ENCODE assay signal across 8 cellular contexts in genomic region chr20:31570735-31571617, GRCh38. TPM values are rescaled to one million over a fixed set of nuclear protein-coding genes. Genes with fewer than 3 reads are reported as not detected.
A peak's percentile ranks its signal among the peaks of the same experiment; 100 is the strongest.
DNase-seq lines count a peak whose midpoint lies in the region; ATAC-seq and TF ChIP-seq lines count a peak whose summit lies in the region.

No MANE protein-coding gene starts in this region.

- no peak for ATAC-seq in HG02938 (IDR thresholded peaks at IDR 0.05; ENCODE audit: unreplicated experiment)
- no peak for ATAC-seq in GM21390 (IDR thresholded peaks at IDR 0.05; ENCODE audit: unreplicated experiment)

- peak in 2 of 3 experiments; percentile 41 to 51 for DNase-seq in NCI-H1417 (lab: John Stamatoyannopoulos, UW)
- DNase-seq in NCI-H1417 treated with DMSO at 0.1 percent for 48 hours (lab: John Stamatoyannopoulos, UW): no peak
- DNase-seq in SK-N-SH: peak; percentile 81
- DNase-seq in hepatocyte (ENCODE audit: low spot score): peak; percentile 55
- DNase-seq in GM19238 (ENCODE audit: insufficient read length, low spot score): no peak

- peaks cover 9 to 10% of the 10 kb centered on the region in 2 experiments for H3K36me3 ChIP-seq in SK-N-SH (replicated peaks in 1 of 2; ENCODE audit: control insufficient read depth in 1 of 2, insufficient read depth in 2 of 2, low read length in 1 of 2)
- no peaks in the 10 kb centered on the region for H3K36me3 ChIP-seq in hepatocyte (replicated peaks; ENCODE audit: insufficient read depth, low read depth)

- peaks cover 64% of the 10 kb centered on the region for H3F3A ChIP-seq in SK-N-SH (replicated peaks; ENCODE audit: insufficient read depth)

- H3K27ac ChIP-seq in SK-N-SH (ENCODE audit: low read depth in 2 of 2, low read length in 1 of 2) (peak overlapping the region; percentile 93 to 99), hepatocyte (peak overlapping the region; percentile 98), skin epidermis (peak overlapping the region in 19 of 21 experiments; percentile 21 to 95 (median 84))

- H3K4me1 ChIP-seq in SK-N-SH (ENCODE audit: control insufficient read depth in 1 of 2, insufficient read depth in 2 of 2, low read depth in 1 of 2, low read length in 1 of 2) (peaks cover 45 to 65% of the 10 kb centered on the region in 2 experiments), hepatocyte (ENCODE audit: insufficient read depth) (peaks cover 68% of the 10 kb centered on the region)

- CTCF ChIA-PET in SK-N-SH (lab: Yijun Ruan, JAX): interaction anchor here (0.8 to 31.0 kb wide), 9 partner anchors 13 to 153 kb away, joined by 3 to 1802 read pairs (median 13); partner anchors contain the start of gene ID1

- H3K27me3 ChIP-seq in SK-N-SH (ENCODE audit: insufficient read depth) (no peaks in the 10 kb centered on the region), hepatocyte (no peaks in the 10 kb centered on the region)

- H2AFZ ChIP-seq in SK-N-SH (ENCODE audit: low read depth) (no peak overlapping the region), hepatocyte (no peak overlapping the region)

- POLR2A ChIA-PET in SK-N-SH (lab: Yijun Ruan, JAX): interaction anchor here (0.7 to 8.9 kb wide), 6 partner anchors 8 to 153 kb away, joined by 3 to 181 read pairs (median 4); partner anchors contain the start of gene ID1

- peak overlapping the region; percentile 48; the same call in 1 of the 2 replicates for H3K9ac ChIP-seq in SK-N-SH

- H3K79me2 ChIP-seq in SK-N-SH (ENCODE audit: insufficient read depth) (peaks cover 17% of the 10 kb centered on the region; the same call in 1 of the 2 replicates), hepatocyte (peaks cover 3% of the 10 kb centered on the region)

- H4K20me1 ChIP-seq in SK-N-SH (ENCODE audit: insufficient read depth) (no peaks in the 10 kb centered on the region), hepatocyte (ENCODE audit: insufficient read depth, poor library complexity, severe bottlenecking) (no peaks in the 10 kb centered on the region)

- TF ChIP-seq CTCF in SK-N-SH (IDR thresholded peaks at IDR 0.05): no peak
- no peak for TF ChIP-seq CTCF in hepatocyte (IDR thresholded peaks at IDR 0.05; ENCODE audit: poor library complexity)

- WGBS in SK-N-SH (ENCODE audit: low lambda C conversion rate): 55% methylated on average over 12 of the region's 25 CpGs
- WGBS in hepatocyte (ENCODE audit: low lambda C conversion rate, missing lambda C conversion rate): 83% methylated on average over 25 of the region's 25 CpGs

- H3K9me3 ChIP-seq in SK-N-SH: no peaks in the 10 kb centered on the region
- no peaks in the 10 kb centered on the region for H3K9me3 ChIP-seq in hepatocyte (ENCODE audit: low read depth)

- H3K4me2 ChIP-seq in SK-N-SH (peak overlapping the region; percentile 31; the same call in 1 of the 2 replicates), hepatocyte (no peak overlapping the region)

- TF ChIP-seq RAD21 in SK-N-SH (IDR thresholded peaks at IDR 0.05; ENCODE audit: low read length): no peak

- no peaks in the 10 kb centered on the region for H3K9me2 ChIP-seq in SK-N-SH
- H3K9me2 ChIP-seq in hepatocyte (replicated peaks; ENCODE audit: insufficient read depth): no peaks in the 10 kb centered on the region

- peak; percentile 75 to 84; a peak in 3 of 4 replicates for TF ChIP-seq EP300 in SK-N-SH (IDR thresholded peaks at IDR 0.05; ENCODE audit: borderline replicate concordance in 1 of 2, low read depth in 1 of 2, low read length in 1 of 2)

- H3K4me3 ChIP-seq in SK-N-SH (ENCODE audit: low read depth in 2 of 2, low read length in 1 of 2) (no peak overlapping the region), hepatocyte (no peak overlapping the region), skin epidermis (no peak overlapping the region)

TF ChIP-seq in SK-N-SH, 30 proteins besides CTCF, POLR2A, EP300 and RAD21 (continues in another document):
- TF ChIP-seq PBX3 (IDR thresholded peaks at IDR 0.05) (peak; percentile 29; the same call in 1 of the 2 replicates), SMC3 (IDR thresholded peaks at IDR 0.05; ENCODE audit: low read depth, low read length) (no peak), MAX (IDR thresholded peaks at IDR 0.05; ENCODE audit: low read depth) (no peak; the same call in 1 of the 2 replicates), POLR2AphosphoS5 (IDR thresholded peaks at IDR 0.05; ENCODE audit: low read depth, low read length) (peak; percentile 65; the same call in 1 of the 2 replicates), TCF12 (IDR thresholded peaks at IDR 0.05) (peak; percentile 86), TEAD4 (IDR thresholded peaks at IDR 0.05; ENCODE audit: borderline replicate concordance, insufficient read depth) (no peak), CHD2 (IDR thresholded peaks at IDR 0.05; ENCODE audit: low read length, partially characterized antibody) (peak; percentile 67), GATA2 (CRISPR knock-in tag; IDR thresholded peaks at IDR 0.05) (no peak), SIN3A (IDR thresholded peaks at IDR 0.05; ENCODE audit: borderline replicate concordance, low read depth, low read length) (no peak), IRF3 (IDR thresholded peaks at IDR 0.05; ENCODE audit: low read depth, low read length) (no peak), ZBTB33 (IDR thresholded peaks at IDR 0.05; ENCODE audit: borderline replicate concordance, low read depth) (peak; percentile 48; the same call in 1 of the 2 replicates), RXRA (IDR thresholded peaks at IDR 0.05; ENCODE audit: borderline replicate concordance, low read depth) (no peak), EZH2phosphoT487 (IDR thresholded peaks at IDR 0.05; ENCODE audit: borderline replicate concordance, low read depth) (no peak), YY1 (IDR thresholded peaks at IDR 0.05; ENCODE audit: low read depth) (no peak), FOXJ3 (CRISPR knock-in tag; IDR thresholded peaks at IDR 0.05) (peak; percentile 70; the same call in 1 of the 2 replicates), NRF1 (IDR thresholded peaks at IDR 0.05; ENCODE audit: low read depth, low read length) (no peak), ELF1 (IDR thresholded peaks at IDR 0.05) (no peak), FOXM1 (IDR thresholded peaks at IDR 0.05; ENCODE audit: low read depth) (0 out of 2 replicates have a peak, but pooled peaks have one; percentile 33), RFX5 (IDR thresholded peaks at IDR 0.05; ENCODE audit: low read length) (no peak)

RNA-seq across cellular contexts. Expression of gene ID1, which starts 34.1 kb away (rescaled TPM):
- 324 and 493 TPM in 2 replicates for polyA plus RNA-seq in SK-N-SH (2012; rRNA removed)
- polyA plus RNA-seq in SK-N-SH (2012; cell fraction: cytosol; rRNA removed): 194 and 301 TPM in 2 replicates
- 945 and 1,537 TPM in 2 replicates for polyA plus RNA-seq in SK-N-SH (2012; cell fraction: nucleus; rRNA removed)
- total RNA-seq in hepatocyte: 616 and 651 TPM in 2 replicates
- polyA plus RNA-seq in hepatocyte: 310 and 388 TPM in 2 replicates

RNA-seq across cellular contexts. Expression of gene HM13, which starts 56.7 kb away (rescaled TPM):
- polyA plus RNA-seq in SK-N-SH (2012; rRNA removed) (160 and 176 TPM in 2 replicates), hepatocyte (460 and 461 TPM in 2 replicates)
- polyA plus RNA-seq in SK-N-SH (2012; cell fraction: cytosol; rRNA removed): 86.0 and 123 TPM in 2 replicates
- 153 and 200 TPM in 2 replicates for polyA plus RNA-seq in SK-N-SH (2012; cell fraction: nucleus; rRNA removed)
- 219 and 228 TPM in 2 replicates for total RNA-seq in hepatocyte

Comparison
In these comparisons a context has a peak if more than half of its experiments do, and no peak if none do; other contexts are left out.
1. DNase-seq: peak in NCI-H1417 (2 of 3), SK-N-SH (single experiment) and hepatocyte (single experiment); none in NCI-H1417 treated with DMSO at 0.1 percent for 48 hours (single experiment) and GM19238 (single experiment).
2. Peak in every context shown above with its lines, with median percentiles within 50 percentile points of each other: H3K27ac ChIP-seq.